ENCODE assay signal across 8 cellular contexts in genomic region chr1:42777860-42778259, GRCh38. TPM values are rescaled to one million over a fixed set of nuclear protein-coding genes. Genes with fewer than 3 reads are reported as not detected.
A peak's percentile ranks its signal among the peaks of the same experiment; 100 is the strongest.
DNase-seq lines count a peak whose midpoint lies in the region; ATAC-seq and TF ChIP-seq lines count a peak whose summit lies in the region.

No MANE protein-coding gene starts in this region.

- H3K27me3 Mint-ChIP-seq in type B pancreatic cell: no peaks in the 10 kb centered on the region

- peaks cover 49% of the 10 kb centered on the region for H3K36me3 Mint-ChIP-seq in type B pancreatic cell

- H3K4me1 ChIP-seq in BE2C: no peaks in the 10 kb centered on the region

- H3K27me3 ChIP-seq in BE2C: no peaks in the 10 kb centered on the region

- no peak for ATAC-seq in HG03565 (IDR thresholded peaks at IDR 0.05; ENCODE audit: unreplicated experiment)

- H3K9me3 Mint-ChIP-seq in type B pancreatic cell: no peaks in the 10 kb centered on the region

- H3K4me3 Mint-ChIP-seq in type B pancreatic cell: no peak overlapping the region

- H3K4me1 Mint-ChIP-seq in type B pancreatic cell (ENCODE audit: unreplicated experiment): no peaks in the 10 kb centered on the region

- no peaks in the 10 kb centered on the region for H3K9me3 ChIP-seq in BE2C

- in situ Hi-C loops in astrocyte of the spinal cord (cut with HindIII; ENCODE audit: low sequenced_read_pairs): no loop called here

- H3K4me3 ChIP-seq in BE2C (ENCODE audit: low read depth, low read length) (no peak overlapping the region), astrocyte of the spinal cord (ENCODE audit: low read depth, low read length) (no peak overlapping the region)

- peak; percentile 79 for TF ChIP-seq CTCF in BE2C (IDR thresholded peaks at IDR 0.05; ENCODE audit: low read depth, low read length)
- peak; percentile 77 for TF ChIP-seq CTCF in GM12873 (IDR thresholded peaks at IDR 0.05; ENCODE audit: insufficient read depth, low read depth, low read length, missing control alignments)
- TF ChIP-seq CTCF in astrocyte of the spinal cord (IDR thresholded peaks at IDR 0.05; ENCODE audit: low read depth, low read length): peak; percentile 79
- peak; percentile 79 for TF ChIP-seq CTCF in type B pancreatic cell (conservative IDR thresholded peaks at IDR 0.05)

- no peak overlapping the region for H3K27ac Mint-ChIP-seq in type B pancreatic cell

- 0 out of 2 replicates have a peak, but pooled peaks cover 3% of the 10 kb centered on the region for H3K36me3 ChIP-seq in BE2C

- DNase-seq in BE2C (peak; percentile 46), NCI-H748 (lab: John Stamatoyannopoulos, UW; ENCODE audit: unreplicated experiment) (peak; percentile 88), astrocyte of the spinal cord (ENCODE audit: low read depth, low spot score) (peak; percentile 25), inferior parietal cortex (ENCODE audit: extremely low spot score) (peak; percentile 68), type B pancreatic cell (ENCODE audit: extremely low spot score, unreplicated experiment) (no peak), midbrain (lab: John Stamatoyannopoulos, UW) (no peak)

RNA-seq across cellular contexts. Expression of gene TMEM269, which starts 6.9 kb away (rescaled TPM):
- 0.96 TPM for polyA plus RNA-seq in BE2C (2012; ENCODE audit: insufficient read depth, insufficient read length, low read depth)
- 0.41 and 0.57 TPM in 2 replicates for total RNA-seq in type B pancreatic cell (ENCODE audit: low replicate concordance)

RNA-seq across cellular contexts. Expression of gene C1orf50, which starts 10.8 kb away (rescaled TPM):
- 1.7 TPM for polyA plus RNA-seq in BE2C (2012; ENCODE audit: insufficient read depth, insufficient read length, low read depth)
- 5.9 and 9.1 TPM in 2 replicates for total RNA-seq in type B pancreatic cell (ENCODE audit: low replicate concordance)

RNA-seq across cellular contexts. Expression of gene P3H1, which starts 11.0 kb away (rescaled TPM):
- 49.6 TPM for polyA plus RNA-seq in BE2C (2012; ENCODE audit: insufficient read depth, insufficient read length, low read depth)
- total RNA-seq in type B pancreatic cell (ENCODE audit: low replicate concordance): 30.7 and 77.2 TPM in 2 replicates

RNA-seq across cellular contexts. Expression of gene CLDN19, which starts 37.8 kb away (rescaled TPM):
- not detected for polyA plus RNA-seq in BE2C (2012; ENCODE audit: insufficient read depth, insufficient read length, low read depth)
- 0.33 and 2.3 TPM in 2 replicates for total RNA-seq in type B pancreatic cell (ENCODE audit: low replicate concordance)

RNA-seq across cellular contexts. Expression of gene ERMAP, which starts 39.1 kb away (rescaled TPM):
- 1.8 TPM for polyA plus RNA-seq in BE2C (2012; ENCODE audit: insufficient read depth, insufficient read length, low read depth)
- 8.4 and 10.3 TPM in 2 replicates for total RNA-seq in type B pancreatic cell (ENCODE audit: low replicate concordance)

Comparison
In these comparisons a context has a peak if more than half of its experiments do, and no peak if none do; other contexts are left out.
1. DNase-seq: peak in BE2C (single experiment), NCI-H748 (single experiment), astrocyte of the spinal cord (single experiment) and inferior parietal cortex (single experiment); none in type B pancreatic cell (single experiment) and midbrain (single experiment).
2. Peak in every context shown above with its lines, with median percentiles within 50 percentile points of each other: CTCF ChIP-seq.